ENCODE assay signal across 14 cellular contexts in genomic region chr2:39632871-39633270, GRCh38. TPM values are rescaled to one million over a fixed set of nuclear protein-coding genes. Genes with fewer than 3 reads are reported as not detected.
DNase-seq lines count a peak whose midpoint lies in the region; ATAC-seq and TF ChIP-seq lines count a peak whose summit lies in the region.
"Had no signal": no experiment of that assay in that cellular context is flagged by ENCODE, and none has a peak within 500 bp of the region (broad histone marks: within the 10 kb centered on the region; RNA-seq: fewer than 3 reads in every experiment).

No MANE protein-coding gene starts in this region.

- no peaks in the 10 kb centered on the region for H3K9me2 ChIP-seq in GM23248 (ENCODE audit: insufficient read depth)

- H3K4me1 ChIP-seq in GM23248 (ENCODE audit: insufficient read depth), result peaks cover 24% of the 10 kb centered on the region
- peaks cover 28% of the 10 kb centered on the region for H3K4me1 ChIP-seq in SJSA1 (replicated peaks)
- H3K4me1 ChIP-seq in smooth muscle cell (ENCODE audit: low read depth), result peaks cover 5% of the 10 kb centered on the region
- no peaks in the 10 kb centered on the region for H3K4me1 ChIP-seq in lower lobe of right lung
- H3K4me1 ChIP-seq: ascending aorta, prostate gland, testis had no signal

- intact Hi-C loops in lower lobe of right lung (cut with DNase I), result no loop called here

- H3K9me3 ChIP-seq in GM23248 (ENCODE audit: low read depth) (no peaks in the 10 kb centered on the region), SJSA1 (replicated peaks) (no peaks in the 10 kb centered on the region), smooth muscle cell (replicated peaks; ENCODE audit: low read depth) (no peaks in the 10 kb centered on the region), lower lobe of right lung (no peaks in the 10 kb centered on the region)
- H3K9me3 ChIP-seq: ascending aorta, prostate gland, testis had no signal

- H3K9ac ChIP-seq in GM23248 (no peak overlapping the region), smooth muscle cell (ENCODE audit: low read depth) (peak overlapping the region; percentile 67)

- DNase-seq in GM23248, result peak; percentile 86
- DNase-seq in SJSA1 (ENCODE audit: low read depth in 1 of 2, low spot score in 2 of 2), result peak; percentile 63 to 75
- peak; percentile 82 for DNase-seq in fibroblast of peridontal ligament (ENCODE audit: extremely low read depth)
- no peak for DNase-seq in smooth muscle cell (lab: John Stamatoyannopoulos, UW; ENCODE audit: unreplicated experiment)
- no peak for DNase-seq in lower lobe of right lung
- DNase-seq: activated CD8-positive, alpha-beta T cell treated with anti-CD3 and anti-CD28 coated beads for 36 hours; CD4-positive, alpha-beta memory T cell; immature natural killer cell; testis had no signal

- in situ Hi-C loops in GM23248 (cut with MboI), result no loop called here

- H3K27ac Mint-ChIP-seq in activated T-helper 17 cell treated with anti-CD3 and anti-CD28 coated beads, Interleukin-2, amount 50 U/mL, for 72 hours, result no peak overlapping the region
- H3K27ac Mint-ChIP-seq: activated CD8-positive, alpha-beta T cell treated with anti-CD3 and anti-CD28 coated beads for 36 hours; CD4-positive, alpha-beta memory T cell; immature natural killer cell had no signal

- no peak for ATAC-seq in HG02938 (IDR thresholded peaks at IDR 0.05; ENCODE audit: unreplicated experiment)
- no peak for ATAC-seq in activated T-helper 17 cell treated with anti-CD3 and anti-CD28 coated beads, Interleukin-2, amount 50 U/mL, for 72 hours (replicated peaks)
- ATAC-seq in lower lobe of right lung, result no peak
- ATAC-seq: activated CD8-positive, alpha-beta T cell treated with anti-CD3 and anti-CD28 coated beads for 36 hours had no signal

- H3K27me3 ChIP-seq in GM23248 (replicated peaks; ENCODE audit: insufficient read depth), result no peaks in the 10 kb centered on the region
- no peaks in the 10 kb centered on the region for H3K27me3 ChIP-seq in SJSA1 (replicated peaks)
- H3K27me3 ChIP-seq in smooth muscle cell (ENCODE audit: low read depth), result no peaks in the 10 kb centered on the region
- H3K27me3 ChIP-seq in lower lobe of right lung (ENCODE audit: low read depth), result no peaks in the 10 kb centered on the region
- H3K27me3 ChIP-seq: ascending aorta, testis had no signal

- H3K27ac ChIP-seq in GM23248, result peak overlapping the region; percentile 82
- H3K27ac ChIP-seq in SJSA1, result peak overlapping the region; percentile 41
- peak overlapping the region; percentile 97 for H3K27ac ChIP-seq in smooth muscle cell (ENCODE audit: low read depth)
- H3K27ac ChIP-seq in lower lobe of right lung, result no peak overlapping the region
- H3K27ac ChIP-seq: ascending aorta, prostate gland, SK-N-MC, testis had no signal

- H3K4me2 ChIP-seq in GM23248 (ENCODE audit: unreplicated experiment) (peak overlapping the region; percentile 6), smooth muscle cell (peak overlapping the region; percentile 65)

- H4K20me1 ChIP-seq in GM23248 (ENCODE audit: insufficient read depth), result no peaks in the 10 kb centered on the region
- H4K20me1 ChIP-seq in smooth muscle cell (ENCODE audit: low read depth), result no peaks in the 10 kb centered on the region

- H3K36me3 ChIP-seq in GM23248 (ENCODE audit: low read depth), result no peaks in the 10 kb centered on the region
- H3K36me3 ChIP-seq in SJSA1, result no peaks in the 10 kb centered on the region
- H3K36me3 ChIP-seq in smooth muscle cell (ENCODE audit: low read depth), result no peaks in the 10 kb centered on the region
- no peaks in the 10 kb centered on the region for H3K36me3 ChIP-seq in lower lobe of right lung
- H3K36me3 ChIP-seq: ascending aorta, prostate gland had no signal

- H3K9me3 Mint-ChIP-seq in activated T-helper 17 cell treated with anti-CD3 and anti-CD28 coated beads, Interleukin-2, amount 50 U/mL, for 72 hours, result no peaks in the 10 kb centered on the region
- H3K9me3 Mint-ChIP-seq: activated CD8-positive, alpha-beta T cell treated with anti-CD3 and anti-CD28 coated beads for 36 hours had no signal

- WGBS in GM23248 (ENCODE audit: low coverage in 1 of 2, low lambda C conversion rate in 2 of 2, missing lambda C conversion rate in 2 of 2), 2 experiments, result 36 to 48% methylated on average over 4 of the region's 4 CpGs
- 71% methylated on average over 4 of the region's 4 CpGs for WGBS in smooth muscle cell (ENCODE audit: low lambda C conversion rate)

- H3K4me3 ChIP-seq in GM23248 (no peak overlapping the region), SJSA1 (no peak overlapping the region), smooth muscle cell (no peak overlapping the region), lower lobe of right lung (no peak overlapping the region)
- H3K4me3 ChIP-seq: ascending aorta, prostate gland, SK-N-MC, testis had no signal

- peaks cover 6% of the 10 kb centered on the region for H3K27me3 Mint-ChIP-seq in activated T-helper 17 cell treated with anti-CD3 and anti-CD28 coated beads, Interleukin-2, amount 50 U/mL, for 72 hours

- no peak overlapping the region for H3K4me3 Mint-ChIP-seq in activated T-helper 17 cell treated with anti-CD3 and anti-CD28 coated beads, Interleukin-2, amount 50 U/mL, for 72 hours
- H3K4me3 Mint-ChIP-seq: activated CD8-positive, alpha-beta T cell treated with anti-CD3 and anti-CD28 coated beads for 36 hours; CD4-positive, alpha-beta memory T cell; immature natural killer cell had no signal

- H3K4me1 Mint-ChIP-seq in activated T-helper 17 cell treated with anti-CD3 and anti-CD28 coated beads, Interleukin-2, amount 50 U/mL, for 72 hours, result no peaks in the 10 kb centered on the region
- H3K4me1 Mint-ChIP-seq: CD4-positive, alpha-beta memory T cell; immature natural killer cell had no signal

- no peak overlapping the region for H2AFZ ChIP-seq in GM23248
- peak overlapping the region; percentile 17 for H2AFZ ChIP-seq in smooth muscle cell (ENCODE audit: low read depth)

- H3K36me3 Mint-ChIP-seq in activated T-helper 17 cell treated with anti-CD3 and anti-CD28 coated beads, Interleukin-2, amount 50 U/mL, for 72 hours (ENCODE audit: low read depth), result no peaks in the 10 kb centered on the region
- H3K36me3 Mint-ChIP-seq: CD4-positive, alpha-beta memory T cell; immature natural killer cell had no signal

- H3F3A ChIP-seq in GM23248 (ENCODE audit: insufficient read depth), result peaks cover 30% of the 10 kb centered on the region
- H3F3A ChIP-seq in smooth muscle cell (ENCODE audit: low read depth), result peaks cover 14% of the 10 kb centered on the region

- no peaks in the 10 kb centered on the region for H3K79me2 ChIP-seq in GM23248 (ENCODE audit: insufficient read depth)
- H3K79me2 ChIP-seq in smooth muscle cell (ENCODE audit: low read depth), result no peaks in the 10 kb centered on the region

- TF ChIP-seq CTCF in smooth muscle cell (IDR thresholded peaks at IDR 0.05; ENCODE audit: borderline replicate concordance, insufficient read depth, poor library complexity, severe bottlenecking) (no peak), lower lobe of right lung (IDR thresholded peaks at IDR 0.05) (no peak)

RNA-seq across cellular contexts. Expression of gene TMEM178A, which starts 32.8 kb away (rescaled TPM):
- 0.32 TPM in 1 of 2 replicates, not detected in the other for total RNA-seq in GM23248 (2014; rRNA removed; shearing (Covaris generic))
- polyA plus RNA-seq in GM23248 (2016; fragmentation: Nextera tagmentation; extraction: Ambion mirVana), result 0.23 TPM in 1 of 2 replicates, not detected in the other
- total RNA-seq in SJSA1 (2014; rRNA removed; shearing (Covaris generic)), result 0.13 and 0.41 TPM in 2 replicates
- 14.6 and 19.9 TPM in 2 replicates for total RNA-seq in smooth muscle cell
- 16.4 and 22.2 TPM in 2 replicates for polyA plus RNA-seq in smooth muscle cell
- under 1 TPM in 1 of 2 donors, not detected in 1; 0.42 TPM for total RNA-seq in activated T-helper 17 cell treated with anti-CD3 and anti-CD28 coated beads, Interleukin-2, amount 50 U/mL, for 72 hours
- total RNA-seq in lower lobe of right lung, result 3.2 TPM
- total RNA-seq: CD4-positive, alpha-beta memory T cell had no signal
- polyA plus RNA-seq: CD4-positive, alpha-beta memory T cell; immature natural killer cell had no signal

Comparison
In these comparisons a context has a peak if more than half of its experiments do, and no peak if none do; other contexts are left out.
1. DNase-seq: peak in GM23248 (single experiment), SJSA1 (2 of 2) and fibroblast of peridontal ligament (single experiment); none in smooth muscle cell (single experiment) and lower lobe of right lung (single experiment).